In genomic region chr1:243587823-243588560, GRCh38 we compare ENCODE assay signal across 12 cellular contexts.
A peak's percentile ranks its signal among the peaks of the same experiment; 100 is the strongest.
DNase-seq lines count a peak whose midpoint lies in the region; ATAC-seq and TF ChIP-seq lines count a peak whose summit lies in the region.
"Had no signal": no experiment of that assay in that cellular context is flagged by ENCODE, and none has a peak within 500 bp of the region (broad histone marks: within the 10 kb centered on the region; RNA-seq: fewer than 3 reads in every experiment).

No MANE protein-coding gene starts in this region.

- no peaks in the 10 kb centered on the region for H3K4me1 ChIP-seq in mucosa of descending colon (ENCODE audit: low read depth)

- intact Hi-C loops in mucosa of descending colon (cut with DNase I, micrococcal nuclease) = no loop called here

- peak overlapping the region; percentile 12 for H3K27ac Mint-ChIP-seq in activated CD8-positive, alpha-beta T cell treated with anti-CD3 and anti-CD28 coated beads, Interleukin-2, amount 10 ng/mL, durations not matched to agents 7 days and 5 days
- H3K27ac Mint-ChIP-seq: T-cell had no signal

- POLR2A ChIA-PET in activated CD8-positive, alpha-beta T cell treated with anti-CD3 and anti-CD28 coated beads, Interleukin-2, amount 10 ng/mL, durations not matched to agents 7 days and 5 days (lab: Charles Lee) = no interaction called here

- H3K36me3 Mint-ChIP-seq in activated CD8-positive, alpha-beta T cell treated with anti-CD3 and anti-CD28 coated beads, Interleukin-2, amount 10 ng/mL, durations not matched to agents 7 days and 5 days (ENCODE audit: low read depth) = peaks cover 37% of the 10 kb centered on the region

- H3K9me3 Mint-ChIP-seq in activated CD8-positive, alpha-beta T cell treated with anti-CD3 and anti-CD28 coated beads, Interleukin-2, amount 10 ng/mL, durations not matched to agents 7 days and 5 days (ENCODE audit: insufficient read depth) = peaks cover 23% of the 10 kb centered on the region

- CTCF ChIA-PET in activated CD8-positive, alpha-beta T cell treated with anti-CD3 and anti-CD28 coated beads, Interleukin-2, amount 10 ng/mL, durations not matched to agents 7 days and 5 days (lab: Charles Lee) = interaction anchor here (0.8 to 0.9 kb wide), 2 partner anchors 8 to 16 kb away, joined by 3 read pairs; no protein-coding TSS in a partner anchor

- H3K36me3 ChIP-seq in mucosa of descending colon (ENCODE audit: low read depth) = no peaks in the 10 kb centered on the region

- peaks cover 16% of the 10 kb centered on the region for H3K9me3 ChIP-seq in mucosa of descending colon

- H3K4me1 Mint-ChIP-seq in activated CD8-positive, alpha-beta T cell treated with anti-CD3 and anti-CD28 coated beads, Interleukin-2, amount 10 ng/mL, durations not matched to agents 7 days and 5 days (ENCODE audit: low read depth) = peaks cover 18% of the 10 kb centered on the region

- ATAC-seq in GM18520 (IDR thresholded peaks at IDR 0.05; ENCODE audit: unreplicated experiment) (peak; percentile 96), GM21367 (IDR thresholded peaks at IDR 0.05; ENCODE audit: unreplicated experiment) (peak; percentile 86), HG03064 (IDR thresholded peaks at IDR 0.05; ENCODE audit: low read depth, unreplicated experiment) (peak; percentile 85), mucosa of descending colon (no peak)
- ATAC-seq in activated CD8-positive, alpha-beta T cell treated with anti-CD3 and anti-CD28 coated beads, Interleukin-2, amount 10 ng/mL, durations not matched to agents 7 days and 5 days = no peak
- ATAC-seq: T-cell had no signal

- no peak overlapping the region for H3K4me3 ChIP-seq in mucosa of descending colon

- TF ChIP-seq CTCF in mucosa of descending colon (IDR thresholded peaks at IDR 0.05) = no peak

- no peak overlapping the region for H3K4me3 Mint-ChIP-seq in activated CD8-positive, alpha-beta T cell treated with anti-CD3 and anti-CD28 coated beads, Interleukin-2, amount 10 ng/mL, durations not matched to agents 7 days and 5 days
- H3K4me3 Mint-ChIP-seq: T-cell had no signal

- H3K27me3 Mint-ChIP-seq in activated CD8-positive, alpha-beta T cell treated with anti-CD3 and anti-CD28 coated beads, Interleukin-2, amount 10 ng/mL, durations not matched to agents 7 days and 5 days (ENCODE audit: low read depth) = no peaks in the 10 kb centered on the region
- H3K27me3 Mint-ChIP-seq: T-cell had no signal

- no peak for DNase-seq in activated CD8-positive, alpha-beta T cell treated with anti-CD3 and anti-CD28 coated beads, Interleukin-2, amount 10 ng/mL, durations not matched to agents 7 days and 5 days
- DNase-seq in OCI-M1 (lab: John Stamatoyannopoulos, UW) (no peak), mucosa of descending colon (no peak), middle frontal gyrus (ENCODE audit: extremely low spot score, low spot score) (no peak)
- no peak for DNase-seq in stimulated activated CD8-positive, alpha-beta memory T cell treated with anti-CD3 and anti-CD28 coated beads, Interleukin-4, amount 100 ng/mL, for 48 hours
- DNase-seq: activated naive CD4-positive, alpha-beta T cell; NCI-H226; stimulated activated CD4-positive, alpha-beta T cell treated with anti-CD3 and anti-CD28 coated beads, Interleukin-4, amount 100 ng/mL, for 4 hours; T-cell had no signal

Comparison
In these comparisons a context has a peak if more than half of its experiments do, and no peak if none do; other contexts are left out.
1. ATAC-seq: peak in GM18520 (single experiment), GM21367 (single experiment) and HG03064 (single experiment); none in activated CD8-positive, alpha-beta T cell treated with anti-CD3 and anti-CD28 coated beads, Interleukin-2, amount 10 ng/mL, durations not matched to agents 7 days and 5 days (single experiment) and mucosa of descending colon (single experiment).